ENCODE assay signal across 14 cellular contexts in genomic region chr22:37571258-37571991, GRCh38. TPM values are rescaled to one million over a fixed set of nuclear protein-coding genes. Genes with fewer than 3 reads are reported as not detected.
DNase-seq lines count a peak whose midpoint lies in the region; ATAC-seq, FAIRE-seq and TF ChIP-seq lines count a peak whose summit lies in the region.
"Had no signal": no experiment of that assay in that cellular context is flagged by ENCODE, and none has a peak within 500 bp of the region (broad histone marks: within the 10 kb centered on the region; RNA-seq: fewer than 3 reads in every experiment).

No MANE protein-coding gene starts in this region.

- no peaks in the 10 kb centered on the region for H3K9me1 ChIP-seq in keratinocyte (ENCODE audit: control insufficient read depth, extremely low read depth, insufficient read depth, low read length)

- no peaks in the 10 kb centered on the region for H3K9me3 Mint-ChIP-seq in astrocyte (ENCODE audit: unreplicated experiment)
- H3K9me3 Mint-ChIP-seq in stimulated activated naive B cell treated with anti-CD40 and anti-IgM and Interleukin-4, amounts not matched to agents 10 μg/mL and 1 μg/mL and 100 μg/mL, for 72 hours: no peaks in the 10 kb centered on the region

- H3K27ac Mint-ChIP-seq in astrocyte (ENCODE audit: unreplicated experiment): peak overlapping the region; percentile 55
- H3K27ac Mint-ChIP-seq in stimulated activated naive B cell treated with anti-CD40 and anti-IgM and Interleukin-4, amounts not matched to agents 10 μg/mL and 1 μg/mL and 100 μg/mL, for 72 hours: no peak overlapping the region

- H3K27ac ChIP-seq in astrocyte (ENCODE audit: low read depth, low read length) (no peak overlapping the region), keratinocyte (ENCODE audit: control insufficient read depth, insufficient read depth, low read length) (no peak overlapping the region), right atrium auricular region (no peak overlapping the region)
- H3K27ac ChIP-seq: BLaER1 treated with 17β-estradiol and CSF1 and Interleukin-3, amounts not matched to agents 10 nM and 100 nM had no signal

- DNase-seq in ACHN (peak; percentile 87), astrocyte (ENCODE audit: low read depth) (peak; percentile 35), keratinocyte (ENCODE audit: low read depth, low spot score) (no peak), right atrium auricular region (ENCODE audit: low spot score) (no peak), activated gamma-delta T cell treated with Interleukin-2 at 50 U/mL for 16 hours (no peak)
- no peak for DNase-seq in stimulated activated naive B cell treated with anti-CD40 and anti-IgM and Interleukin-4, amounts not matched to agents 10 μg/mL and 1 μg/mL and 100 μg/mL, for 72 hours
- DNase-seq: activated CD4-positive, CD25-positive, alpha-beta regulatory T cell treated with anti-CD3 and anti-CD28 coated beads, Interleukin-2, amount 50 U/mL, for 72 hours; NCI-H2171 treated with DMSO at 0.1 percent for 48 hours; Right ventricle myocardium superior; stimulated activated CD4-positive, alpha-beta T cell treated with anti-CD3 and anti-CD28 coated beads, Interleukin-1b, Interleukin-23, amount 100 ng/mL, for 48 hours had no signal

- no peak overlapping the region for H3K9ac ChIP-seq in Loucy (ENCODE audit: low read depth, low read length, poor library complexity, severe bottlenecking)
- no peak overlapping the region for H3K9ac ChIP-seq in astrocyte (ENCODE audit: low read length)
- H3K9ac ChIP-seq in keratinocyte (ENCODE audit: control insufficient read depth, extremely low read depth, insufficient read depth, low read length): no peak overlapping the region
- H3K9ac ChIP-seq: BLaER1 treated with 17β-estradiol and CSF1 and Interleukin-3, amounts not matched to agents 10 nM and 100 nM had no signal

- H3K4me1 Mint-ChIP-seq in astrocyte (ENCODE audit: low read depth, unreplicated experiment): peaks cover 31% of the 10 kb centered on the region
- peaks cover 13 to 15% of the 10 kb centered on the region in 2 donors for H3K4me1 Mint-ChIP-seq in stimulated activated naive B cell treated with anti-CD40 and anti-IgM and Interleukin-4, amounts not matched to agents 10 μg/mL and 1 μg/mL and 100 μg/mL, for 72 hours

- no peak overlapping the region for H3K4me3 Mint-ChIP-seq in astrocyte (ENCODE audit: unreplicated experiment)
- no peak overlapping the region for H3K4me3 Mint-ChIP-seq in stimulated activated naive B cell treated with anti-CD40 and anti-IgM and Interleukin-4, amounts not matched to agents 10 μg/mL and 1 μg/mL and 100 μg/mL, for 72 hours

- in situ Hi-C loops in ACHN (cut with HindIII; ENCODE audit: low pct_ligation_motif_present, low pct_unique_long_range_greater_than_20kb, low sequenced_read_pairs): no loop called here

- H3K36me3 ChIP-seq in Loucy (ENCODE audit: insufficient read depth, low read length) (no peaks in the 10 kb centered on the region), astrocyte (ENCODE audit: insufficient read depth, low read length) (peaks cover 15% of the 10 kb centered on the region), keratinocyte (ENCODE audit: control insufficient read depth in 2 of 2, extremely low read depth in 1 of 2, insufficient read depth in 2 of 2, low read length in 2 of 2) (peaks cover 15 to 19% of the 10 kb centered on the region in 2 experiments), right atrium auricular region (peaks cover 7% of the 10 kb centered on the region)
- H3K36me3 ChIP-seq: BLaER1 treated with 17β-estradiol and CSF1 and Interleukin-3, amounts not matched to agents 10 nM and 100 nM had no signal

- dilution Hi-C loops in keratinocyte (cut with MboI; ENCODE audit: extremely low pct_ligation_motif_present, low sequenced_read_pairs): no loop called here

- H3K79me2 ChIP-seq in Loucy (ENCODE audit: insufficient read depth, low read length) (no peaks in the 10 kb centered on the region), astrocyte (ENCODE audit: insufficient read depth, low read length) (peaks cover 23% of the 10 kb centered on the region), keratinocyte (ENCODE audit: control insufficient read depth, insufficient read depth, low read length) (peaks cover 6% of the 10 kb centered on the region)

- H3K27me3 ChIP-seq in Loucy (ENCODE audit: insufficient read depth, low read length, poor library complexity, severe bottlenecking) (peaks cover 41% of the 10 kb centered on the region), astrocyte (ENCODE audit: insufficient read depth, low read length) (no peaks in the 10 kb centered on the region), keratinocyte (ENCODE audit: control insufficient read depth, extremely low read depth, insufficient read depth, low read length) (no peaks in the 10 kb centered on the region), right atrium auricular region (no peaks in the 10 kb centered on the region)

- H3K4me3 ChIP-seq in Loucy (ENCODE audit: low read length, poor library complexity, severe bottlenecking) (no peak overlapping the region), astrocyte (ENCODE audit: insufficient read depth, low read depth, low read length) (no peak overlapping the region), keratinocyte (ENCODE audit: control insufficient read depth in 2 of 3, extremely low read depth in 1 of 3, insufficient read depth in 2 of 3, low read depth in 1 of 3, low read length in 3 of 3) (no peak overlapping the region), right atrium auricular region (no peak overlapping the region)
- H3K4me3 ChIP-seq: BLaER1 treated with 17β-estradiol and CSF1 and Interleukin-3, amounts not matched to agents 10 nM and 100 nM had no signal

- no peak for ATAC-seq in HG03097 (IDR thresholded peaks at IDR 0.05; ENCODE audit: low FRiP score, unreplicated experiment)
- no peak for ATAC-seq in stimulated activated naive B cell treated with anti-CD40 and anti-IgM and Interleukin-4, amounts not matched to agents 10 μg/mL and 1 μg/mL and 100 μg/mL, for 72 hours (replicated peaks)

- H3K36me3 Mint-ChIP-seq in astrocyte (ENCODE audit: low read depth, unreplicated experiment): peaks cover 10% of the 10 kb centered on the region
- H3K36me3 Mint-ChIP-seq in stimulated activated naive B cell treated with anti-CD40 and anti-IgM and Interleukin-4, amounts not matched to agents 10 μg/mL and 1 μg/mL and 100 μg/mL, for 72 hours: no peaks in the 10 kb centered on the region

- H3F3A ChIP-seq in Loucy (ENCODE audit: low read depth): no peaks in the 10 kb centered on the region

- H3K4me2 ChIP-seq in Loucy (ENCODE audit: low read depth, low read length, poor library complexity, severe bottlenecking) (no peak overlapping the region), astrocyte (ENCODE audit: low read length) (no peak overlapping the region), keratinocyte (ENCODE audit: control insufficient read depth, extremely low read depth, insufficient read depth, low read depth, low read length) (no peak overlapping the region)

- no peaks in the 10 kb centered on the region for H3K9me2 ChIP-seq in Loucy (replicated peaks; ENCODE audit: low read depth, low read length)

- FAIRE-seq in astrocyte (lab: Jason Lieb, UNC): no peak
- no peak for FAIRE-seq in keratinocyte (lab: Jason Lieb, UNC)

- no peaks in the 10 kb centered on the region for H4K20me1 ChIP-seq in Loucy (ENCODE audit: insufficient read depth, low read length, poor library complexity, severe bottlenecking)
- H4K20me1 ChIP-seq in astrocyte (ENCODE audit: insufficient read depth, low read length): peaks cover 56% of the 10 kb centered on the region
- H4K20me1 ChIP-seq in keratinocyte (ENCODE audit: control insufficient read depth, extremely low read depth, insufficient read depth, low read length): peaks cover 32% of the 10 kb centered on the region
- H4K20me1 ChIP-seq: BLaER1 treated with 17β-estradiol and CSF1 and Interleukin-3, amounts not matched to agents 10 nM and 100 nM had no signal

- H3K27me3 Mint-ChIP-seq in astrocyte (ENCODE audit: low read depth, unreplicated experiment): peaks cover 2% of the 10 kb centered on the region
- H3K27me3 Mint-ChIP-seq in stimulated activated naive B cell treated with anti-CD40 and anti-IgM and Interleukin-4, amounts not matched to agents 10 μg/mL and 1 μg/mL and 100 μg/mL, for 72 hours: peaks cover 0 to 25% of the 10 kb centered on the region in 2 donors

- H3K4me1 ChIP-seq in Loucy (ENCODE audit: insufficient read depth, low read length, poor library complexity, severe bottlenecking) (peaks cover 8% of the 10 kb centered on the region), astrocyte (ENCODE audit: insufficient read depth, low read length) (peaks cover 37% of the 10 kb centered on the region), keratinocyte (ENCODE audit: control insufficient read depth, extremely low read depth, insufficient read depth, low read length) (peaks cover 29% of the 10 kb centered on the region), right atrium auricular region (peaks cover 0 to 29% of the 10 kb centered on the region in 2 donors)

- no peaks in the 10 kb centered on the region for H3K9me3 ChIP-seq in Loucy (ENCODE audit: insufficient read depth, low read depth, low read length)
- H3K9me3 ChIP-seq in astrocyte (ENCODE audit: insufficient read depth, low read depth, low read length): no peaks in the 10 kb centered on the region
- no peaks in the 10 kb centered on the region for H3K9me3 ChIP-seq in keratinocyte (ENCODE audit: control insufficient read depth, low read depth, low read length)
- no peaks in the 10 kb centered on the region for H3K9me3 ChIP-seq in right atrium auricular region
- H3K9me3 ChIP-seq: BLaER1 treated with 17β-estradiol and CSF1 and Interleukin-3, amounts not matched to agents 10 nM and 100 nM had no signal

- TF ChIP-seq CTCF in Loucy (conservative IDR thresholded peaks at IDR 0.05; ENCODE audit: low read length) (peak; percentile 40), astrocyte (IDR thresholded peaks at IDR 0.05; ENCODE audit: insufficient read depth, low read depth, low read length) (no peak), keratinocyte (optimal IDR thresholded peaks at IDR 0.05 in 1 of 3, IDR thresholded peaks at IDR 0.05 in 1 of 3, conservative IDR thresholded peaks at IDR 0.05 in 1 of 3; ENCODE audit: extremely low read depth in 1 of 3, insufficient read depth in 2 of 3, low read length in 3 of 3) (peak in 2 of 3 experiments; percentile 13 to 20), right atrium auricular region (IDR thresholded peaks at IDR 0.05) (no peak)

- H2AFZ ChIP-seq in Loucy (ENCODE audit: low read length) (no peak overlapping the region), astrocyte (ENCODE audit: low read depth, low read length) (no peak overlapping the region), keratinocyte (ENCODE audit: control insufficient read depth, low read length) (no peak overlapping the region)

RNA-seq across cellular contexts. Expression of gene LGALS2, which starts 8.5 kb away (rescaled TPM):
- total RNA-seq in astrocyte: not detected in 2 replicates
- not detected in 3 replicates for polyA plus RNA-seq in keratinocyte
- polyA plus RNA-seq in keratinocyte (2011; ENCODE audit: low read depth): not detected
- polyA plus RNA-seq in keratinocyte (2011; cell fraction: cytosol; rRNA removed): not detected in 2 replicates
- not detected in 2 replicates for polyA plus RNA-seq in keratinocyte (2011; cell fraction: nucleus; rRNA removed)
- not detected in 2 replicates for polyA plus RNA-seq in keratinocyte (2012; ENCODE audit: low replicate concordance)
- polyA minus RNA-seq in keratinocyte: not detected in 3 replicates
- not detected for polyA minus RNA-seq in keratinocyte (2011; cell fraction: cytosol; rRNA and poly(A)+ RNA removed)
- polyA minus RNA-seq in keratinocyte (2011; cell fraction: nucleus; rRNA and poly(A)+ RNA removed): not detected in 2 replicates
- not detected for total RNA-seq in right atrium auricular region
- total RNA-seq: Right ventricle myocardium superior had no signal
- polyA plus RNA-seq: neural cell had no signal

RNA-seq across cellular contexts. Expression of gene CDC42EP1, which starts 11.1 kb away (rescaled TPM):
- total RNA-seq in astrocyte (106 and 109 TPM in 2 replicates), right atrium auricular region (10 to 100 TPM; 20.7 to 34.8 TPM)
- 10.5 to 18.4 TPM (median 13.5 TPM) in 3 replicates for polyA plus RNA-seq in keratinocyte
- polyA plus RNA-seq in keratinocyte (2011; ENCODE audit: low read depth): 6.4 TPM
- polyA plus RNA-seq in keratinocyte (2011; cell fraction: cytosol; rRNA removed): 11.7 and 31.5 TPM in 2 replicates
- 16.0 and 26.2 TPM in 2 replicates for polyA plus RNA-seq in keratinocyte (2011; cell fraction: nucleus; rRNA removed)
- polyA plus RNA-seq in keratinocyte (2012; ENCODE audit: low replicate concordance): 41.6 and 60.2 TPM in 2 replicates
- polyA minus RNA-seq in keratinocyte: 7.8 to 54.4 TPM (median 10.1 TPM) in 3 replicates
- 45.7 TPM for polyA minus RNA-seq in keratinocyte (2011; cell fraction: cytosol; rRNA and poly(A)+ RNA removed)
- polyA minus RNA-seq in keratinocyte (2011; cell fraction: nucleus; rRNA and poly(A)+ RNA removed): 16.0 and 17.5 TPM in 2 replicates

RNA-seq across cellular contexts. Expression of gene GGA1, which starts 37.2 kb away (rescaled TPM):
- 39.9 and 43.1 TPM in 2 replicates for total RNA-seq in astrocyte
- polyA plus RNA-seq in keratinocyte: 29.2 to 36.4 TPM (median 32.5 TPM) in 3 replicates
- 25.0 TPM for polyA plus RNA-seq in keratinocyte (2011; ENCODE audit: low read depth)
- polyA plus RNA-seq in keratinocyte (2011; cell fraction: cytosol; rRNA removed): 22.9 and 26.0 TPM in 2 replicates
- 104 and 125 TPM in 2 replicates for polyA plus RNA-seq in keratinocyte (2011; cell fraction: nucleus; rRNA removed)
- 28.2 and 30.6 TPM in 2 replicates for polyA plus RNA-seq in keratinocyte (2012; ENCODE audit: low replicate concordance)
- polyA minus RNA-seq in keratinocyte: 25.9 to 31.7 TPM (median 27.1 TPM) in 3 replicates
- 25.9 TPM for polyA minus RNA-seq in keratinocyte (2011; cell fraction: cytosol; rRNA and poly(A)+ RNA removed)
- polyA minus RNA-seq in keratinocyte (2011; cell fraction: nucleus; rRNA and poly(A)+ RNA removed): 30.6 and 40.9 TPM in 2 replicates
- total RNA-seq in right atrium auricular region: 10 to 100 TPM; 17.7 to 29.0 TPM

RNA-seq across cellular contexts. Expression of gene CARD10, which starts 52.2 kb away (rescaled TPM):
- total RNA-seq in astrocyte (19.7 and 22.6 TPM in 2 replicates), right atrium auricular region (1 to 10 TPM; 4.2 to 5.8 TPM)
- 32.2 to 50.8 TPM (median 40.1 TPM) in 3 replicates for polyA plus RNA-seq in keratinocyte
- 13.2 TPM for polyA plus RNA-seq in keratinocyte (2011; ENCODE audit: low read depth)
- 26.8 and 49.6 TPM in 2 replicates for polyA plus RNA-seq in keratinocyte (2011; cell fraction: cytosol; rRNA removed)
- polyA plus RNA-seq in keratinocyte (2011; cell fraction: nucleus; rRNA removed): 58.9 and 89.7 TPM in 2 replicates
- polyA plus RNA-seq in keratinocyte (2012; ENCODE audit: low replicate concordance): 22.8 and 71.2 TPM in 2 replicates
- 59.5 to 125 TPM (median 69.7 TPM) in 3 replicates for polyA minus RNA-seq in keratinocyte
- polyA minus RNA-seq in keratinocyte (2011; cell fraction: cytosol; rRNA and poly(A)+ RNA removed): 127 TPM
- polyA minus RNA-seq in keratinocyte (2011; cell fraction: nucleus; rRNA and poly(A)+ RNA removed): 55.1 and 62.4 TPM in 2 replicates

Comparison
In these comparisons a context has a peak if more than half of its experiments do, and no peak if none do; other contexts are left out.
1. DNase-seq: peak in ACHN (single experiment) and astrocyte (single experiment); none in keratinocyte (single experiment), right atrium auricular region (single experiment), stimulated activated naive B cell treated with anti-CD40 and anti-IgM and Interleukin-4, amounts not matched to agents 10 μg/mL and 1 μg/mL and 100 μg/mL, for 72 hours (single experiment) and activated gamma-delta T cell treated with Interleukin-2 at 50 U/mL for 16 hours (single experiment).
2. CTCF ChIP-seq: peak in Loucy (single experiment) and keratinocyte (2 of 3); none in astrocyte (single experiment) and right atrium auricular region (0 of 2).